Comparison of ENCODE assay signal across 19 cellular contexts in genomic region chr3:126552688-126553283, GRCh38. TPM values are rescaled to one million over a fixed set of nuclear protein-coding genes. Genes with fewer than 3 reads are reported as not detected.
DNase-seq lines count a peak whose midpoint lies in the region; ATAC-seq and TF ChIP-seq lines count a peak whose summit lies in the region.
"Had no signal": no experiment of that assay in that cellular context is flagged by ENCODE, and none has a peak within 500 bp of the region (broad histone marks: within the 10 kb centered on the region; RNA-seq: fewer than 3 reads in every experiment).

No MANE protein-coding gene starts in this region.

- H2BK5ac ChIP-seq in trophoblast cell (ENCODE audit: low read depth, low read length, poor library complexity) = no peak overlapping the region

- H3K4me2 ChIP-seq in trophoblast cell (ENCODE audit: low read length) = no peak overlapping the region

- no peaks in the 10 kb centered on the region for H3K9me3 Mint-ChIP-seq in activated CD8-positive, alpha-beta memory T cell treated with anti-CD3 and anti-CD28 coated beads, Interleukin-2, amount 10 ng/mL, durations not matched to agents 7 days and 5 days (ENCODE audit: low read depth)
- no peaks in the 10 kb centered on the region for H3K9me3 Mint-ChIP-seq in mesothelial cell of epicardium
- H3K9me3 Mint-ChIP-seq: activated CD8-positive, alpha-beta T cell treated with anti-CD3 and anti-CD28 coated beads for 36 hours; activated T-helper 17 cell treated with anti-CD3 and anti-CD28 coated beads, Interleukin-2, amount 50 U/mL, for 72 hours; CD4-positive, alpha-beta T cell; central memory CD8-positive, alpha-beta T cell; stimulated activated memory B cell treated with anti-CD40 and anti-IgM and Interleukin-4, amounts not matched to agents 10 μg/mL and 1 μg/mL and 100 μg/mL, for 72 hours had no signal

- H3K27me3 Mint-ChIP-seq in activated CD8-positive, alpha-beta memory T cell treated with anti-CD3 and anti-CD28 coated beads, Interleukin-2, amount 10 ng/mL, durations not matched to agents 7 days and 5 days = peaks cover 5% of the 10 kb centered on the region
- peaks cover 15% of the 10 kb centered on the region for H3K27me3 Mint-ChIP-seq in mesothelial cell of epicardium (ENCODE audit: low read depth)
- H3K27me3 Mint-ChIP-seq: activated CD8-positive, alpha-beta T cell treated with anti-CD3 and anti-CD28 coated beads for 36 hours; CD4-positive, alpha-beta T cell had no signal

- no peak for TF ChIP-seq POLR2A in transverse colon (IDR thresholded peaks at IDR 0.05)

- no peak overlapping the region for H2BK12ac ChIP-seq in trophoblast cell (ENCODE audit: low read length)

- H2AFZ ChIP-seq in trophoblast cell (ENCODE audit: insufficient read depth, low read length, poor library complexity) = no peak overlapping the region

- no peak overlapping the region for H4K91ac ChIP-seq in trophoblast cell (ENCODE audit: low read depth, low read length)

- CTCF ChIA-PET in activated CD8-positive, alpha-beta memory T cell treated with anti-CD3 and anti-CD28 coated beads, Interleukin-2, amount 10 ng/mL, durations not matched to agents 7 days and 5 days (lab: Charles Lee) = no interaction called here

- H3K4me1 Mint-ChIP-seq in activated CD8-positive, alpha-beta memory T cell treated with anti-CD3 and anti-CD28 coated beads, Interleukin-2, amount 10 ng/mL, durations not matched to agents 7 days and 5 days = no peaks in the 10 kb centered on the region
- H3K4me1 Mint-ChIP-seq in mesothelial cell of epicardium = no peaks in the 10 kb centered on the region
- H3K4me1 Mint-ChIP-seq: activated T-helper 17 cell treated with anti-CD3 and anti-CD28 coated beads, Interleukin-2, amount 50 U/mL, for 72 hours; central memory CD8-positive, alpha-beta T cell; stimulated activated memory B cell treated with anti-CD40 and anti-IgM and Interleukin-4, amounts not matched to agents 10 μg/mL and 1 μg/mL and 100 μg/mL, for 72 hours had no signal

- H3K36me3 ChIP-seq in transverse colon (no peaks in the 10 kb centered on the region), trophoblast cell (ENCODE audit: control insufficient read depth in 1 of 2, insufficient read depth in 2 of 2, low read length in 2 of 2) (no peaks in the 10 kb centered on the region)
- H3K36me3 ChIP-seq: ovary had no signal

- no peaks in the 10 kb centered on the region for H3K79me2 ChIP-seq in trophoblast cell (ENCODE audit: control insufficient read depth, insufficient read depth, low read length, poor library complexity)

- no peak overlapping the region for H3K14ac ChIP-seq in trophoblast cell (ENCODE audit: low read length)

- intact Hi-C loops in transverse colon (cut with DNase I; ENCODE audit: low total_unique reads) = no loop called here

- no peak for TF ChIP-seq EP300 in transverse colon (IDR thresholded peaks at IDR 0.05; ENCODE audit: low read depth)

- H3K4me1 ChIP-seq in transverse colon = no peaks in the 10 kb centered on the region
- H3K4me1 ChIP-seq in trophoblast cell (ENCODE audit: control insufficient read depth in 1 of 2, insufficient read depth in 2 of 2, low read length in 2 of 2) = no peaks in the 10 kb centered on the region

- no peak overlapping the region for H4K8ac ChIP-seq in trophoblast cell (ENCODE audit: low read depth, low read length)

- no peak overlapping the region for H3K4me3 ChIP-seq in transverse colon
- H3K4me3 ChIP-seq in trophoblast cell (ENCODE audit: low read depth, low read length) = no peak overlapping the region
- H3K4me3 ChIP-seq: ovary had no signal

- H3K4me3 Mint-ChIP-seq in activated CD8-positive, alpha-beta memory T cell treated with anti-CD3 and anti-CD28 coated beads, Interleukin-2, amount 10 ng/mL, durations not matched to agents 7 days and 5 days = no peak overlapping the region
- H3K4me3 Mint-ChIP-seq in mesothelial cell of epicardium = no peak overlapping the region
- H3K4me3 Mint-ChIP-seq: activated CD8-positive, alpha-beta T cell treated with anti-CD3 and anti-CD28 coated beads for 36 hours; activated T-helper 17 cell treated with anti-CD3 and anti-CD28 coated beads, Interleukin-2, amount 50 U/mL, for 72 hours; CD4-positive, alpha-beta T cell; central memory CD8-positive, alpha-beta T cell; stimulated activated memory B cell treated with anti-CD40 and anti-IgM and Interleukin-4, amounts not matched to agents 10 μg/mL and 1 μg/mL and 100 μg/mL, for 72 hours had no signal

- H3K23ac ChIP-seq in trophoblast cell (ENCODE audit: low read length) = no peak overlapping the region

- H3K27ac Mint-ChIP-seq in activated CD8-positive, alpha-beta memory T cell treated with anti-CD3 and anti-CD28 coated beads, Interleukin-2, amount 10 ng/mL, durations not matched to agents 7 days and 5 days = no peak overlapping the region
- H3K27ac Mint-ChIP-seq in mesothelial cell of epicardium = no peak overlapping the region
- H3K27ac Mint-ChIP-seq: activated CD8-positive, alpha-beta T cell treated with anti-CD3 and anti-CD28 coated beads for 36 hours; activated T-helper 17 cell treated with anti-CD3 and anti-CD28 coated beads, Interleukin-2, amount 50 U/mL, for 72 hours; CD4-positive, alpha-beta T cell; stimulated activated memory B cell treated with anti-CD40 and anti-IgM and Interleukin-4, amounts not matched to agents 10 μg/mL and 1 μg/mL and 100 μg/mL, for 72 hours had no signal

- H3K4ac ChIP-seq in trophoblast cell (ENCODE audit: low read depth, low read length) = no peak overlapping the region

- no peak overlapping the region for H2AK5ac ChIP-seq in trophoblast cell (ENCODE audit: low read length)

- no peak for ATAC-seq in activated CD8-positive, alpha-beta memory T cell treated with anti-CD3 and anti-CD28 coated beads, Interleukin-2, amount 10 ng/mL, durations not matched to agents 7 days and 5 days
- ATAC-seq in HG03280 (IDR thresholded peaks at IDR 0.05; ENCODE audit: unreplicated experiment) = no peak
- ATAC-seq in GM18868 (IDR thresholded peaks at IDR 0.05; ENCODE audit: unreplicated experiment) = no peak
- ATAC-seq: activated CD8-positive, alpha-beta T cell treated with anti-CD3 and anti-CD28 coated beads for 36 hours; activated T-helper 17 cell treated with anti-CD3 and anti-CD28 coated beads, Interleukin-2, amount 50 U/mL, for 72 hours; stimulated activated memory B cell treated with anti-CD40 and anti-IgM and Interleukin-4, amounts not matched to agents 10 μg/mL and 1 μg/mL and 100 μg/mL, for 72 hours had no signal

- no peaks in the 10 kb centered on the region for H3K79me1 ChIP-seq in trophoblast cell (ENCODE audit: low read length)

- H3K27me3 ChIP-seq in transverse colon (no peaks in the 10 kb centered on the region), trophoblast cell (ENCODE audit: insufficient read depth, low read length) (no peaks in the 10 kb centered on the region)
- H3K27me3 ChIP-seq: ovary had no signal

- no peak overlapping the region for H4K12ac ChIP-seq in trophoblast cell (ENCODE audit: low read depth, low read length)

- H3K18ac ChIP-seq in trophoblast cell (ENCODE audit: low read length) = no peak overlapping the region

- no peaks in the 10 kb centered on the region for H3K9me3 ChIP-seq in transverse colon
- H3K9me3 ChIP-seq in trophoblast cell (ENCODE audit: insufficient read depth, low read depth, low read length) = no peaks in the 10 kb centered on the region
- H3K9me3 ChIP-seq: ovary had no signal

- in situ Hi-C loops in transverse colon (cut with MboI; ENCODE audit: low pct_ligation_motif_present in 1 of 4, low pct_unique_long_range_greater_than_20kb in 1 of 4, low sequenced_read_pairs in 3 of 4) = no loop called here

- H3K9ac ChIP-seq in trophoblast cell (ENCODE audit: low read length) = no peak overlapping the region

- 82% methylated on average over 12 of the region's 14 CpGs; no CpG with 5 or more reads in 1 of the 2 donors for WGBS in transverse colon (ENCODE audit: low coverage in 1 of 2), 2 donors
- WGBS in trophoblast cell (ENCODE audit: extremely low coverage, insufficient coverage, insufficient read length) = no CpG with 5 or more reads among the region's 14 CpGs

- peak; percentile 22 for DNase-seq in activated CD8-positive, alpha-beta memory T cell treated with anti-CD3 and anti-CD28 coated beads, Interleukin-2, amount 50 U/mL, for 48 hours
- no peak for DNase-seq in activated CD8-positive, alpha-beta memory T cell treated with anti-CD3 and anti-CD28 coated beads, Interleukin-2, amount 10 ng/mL, durations not matched to agents 7 days and 5 days
- DNase-seq in cerebellum (ENCODE audit: low spot score) (peak; percentile 52), mesothelial cell of epicardium (ENCODE audit: low spot score in 2 of 2, unreplicated experiment in 2 of 2) (peak; percentile 9 to 32), transverse colon (peak; percentile 4), trophoblast cell (no peak)
- DNase-seq: activated CD8-positive, alpha-beta T cell treated with anti-CD3 and anti-CD28 coated beads for 36 hours; hippocampal formation; NCI-H1105; NCI-H2171 treated with DMSO at 0.1 percent for 48 hours; RPMI8226; small intestine had no signal

- TF ChIP-seq CTCF in mesothelial cell of epicardium (IDR thresholded peaks at IDR 0.05; ENCODE audit: unreplicated experiment) (no peak), transverse colon (IDR thresholded peaks at IDR 0.05) (no peak)

- H3K36me3 Mint-ChIP-seq in activated CD8-positive, alpha-beta memory T cell treated with anti-CD3 and anti-CD28 coated beads, Interleukin-2, amount 10 ng/mL, durations not matched to agents 7 days and 5 days = no peaks in the 10 kb centered on the region
- H3K36me3 Mint-ChIP-seq in mesothelial cell of epicardium = no peaks in the 10 kb centered on the region
- H3K36me3 Mint-ChIP-seq: stimulated activated memory B cell treated with anti-CD40 and anti-IgM and Interleukin-4, amounts not matched to agents 10 μg/mL and 1 μg/mL and 100 μg/mL, for 72 hours had no signal

- H3K27ac ChIP-seq in transverse colon (no peak overlapping the region), trophoblast cell (ENCODE audit: low read depth, low read length) (no peak overlapping the region)
- H3K27ac ChIP-seq: ovary had no signal

- H2BK120ac ChIP-seq in trophoblast cell (ENCODE audit: insufficient read depth, low read length, poor library complexity) = no peak overlapping the region

RNA-seq across cellular contexts. Expression of gene C3orf22, which starts 5.9 kb away (rescaled TPM):
- not detected for total RNA-seq in activated CD8-positive, alpha-beta memory T cell treated with anti-CD3 and anti-CD28 coated beads, Interleukin-2, amount 10 ng/mL, durations not matched to agents 7 days and 5 days
- total RNA-seq in cerebellum (0.18 TPM), mesothelial cell of epicardium (0.22 to 0.38 TPM in 2 of 3 replicates, not detected in the other), transverse colon (not detected)
- polyA plus RNA-seq in trophoblast cell (2013) = not detected in 2 replicates
- total RNA-seq: activated CD8-positive, alpha-beta T cell treated with anti-CD3 and anti-CD28 coated beads for 36 hours; activated T-helper 17 cell treated with anti-CD3 and anti-CD28 coated beads, Interleukin-2, amount 50 U/mL, for 72 hours; CD4-positive, alpha-beta T cell had no signal
- polyA plus RNA-seq: small intestine had no signal

RNA-seq across cellular contexts. Expression of gene CHST13, which starts 28.8 kb away (rescaled TPM):
- not detected for total RNA-seq in activated CD8-positive, alpha-beta memory T cell treated with anti-CD3 and anti-CD28 coated beads, Interleukin-2, amount 10 ng/mL, durations not matched to agents 7 days and 5 days
- not detected for total RNA-seq in cerebellum
- not detected in 3 replicates for total RNA-seq in mesothelial cell of epicardium
- 1 to 10 TPM in 3 of 4 donors, not detected in 1; 2.0 to 6.4 (median 4.9) TPM for total RNA-seq in transverse colon
- not detected in 2 replicates for polyA plus RNA-seq in trophoblast cell (2013)
- total RNA-seq: activated CD8-positive, alpha-beta T cell treated with anti-CD3 and anti-CD28 coated beads for 36 hours; activated T-helper 17 cell treated with anti-CD3 and anti-CD28 coated beads, Interleukin-2, amount 50 U/mL, for 72 hours; CD4-positive, alpha-beta T cell had no signal

RNA-seq across cellular contexts. Expression of gene UROC1, which starts 35.2 kb away (rescaled TPM):
- total RNA-seq in activated CD8-positive, alpha-beta memory T cell treated with anti-CD3 and anti-CD28 coated beads, Interleukin-2, amount 10 ng/mL, durations not matched to agents 7 days and 5 days = not detected
- total RNA-seq in cerebellum (0.27 TPM), mesothelial cell of epicardium (0.11 to 0.13 TPM in 2 of 3 replicates, not detected in the other), transverse colon (not detected)
- polyA plus RNA-seq in trophoblast cell (2013) = not detected in 2 replicates
- total RNA-seq: activated CD8-positive, alpha-beta T cell treated with anti-CD3 and anti-CD28 coated beads for 36 hours; activated T-helper 17 cell treated with anti-CD3 and anti-CD28 coated beads, Interleukin-2, amount 50 U/mL, for 72 hours; CD4-positive, alpha-beta T cell had no signal

Comparison
In these comparisons a context has a peak if more than half of its experiments do, and no peak if none do; other contexts are left out.
1. DNase-seq: peak in activated CD8-positive, alpha-beta memory T cell treated with anti-CD3 and anti-CD28 coated beads, Interleukin-2, amount 50 U/mL, for 48 hours (single experiment), cerebellum (single experiment), mesothelial cell of epicardium (2 of 2) and transverse colon (single experiment); none in activated CD8-positive, alpha-beta memory T cell treated with anti-CD3 and anti-CD28 coated beads, Interleukin-2, amount 10 ng/mL, durations not matched to agents 7 days and 5 days (single experiment) and trophoblast cell (0 of 2).